8 cellular contexts compared by ENCODE assay signal in the genomic region with DNA sequence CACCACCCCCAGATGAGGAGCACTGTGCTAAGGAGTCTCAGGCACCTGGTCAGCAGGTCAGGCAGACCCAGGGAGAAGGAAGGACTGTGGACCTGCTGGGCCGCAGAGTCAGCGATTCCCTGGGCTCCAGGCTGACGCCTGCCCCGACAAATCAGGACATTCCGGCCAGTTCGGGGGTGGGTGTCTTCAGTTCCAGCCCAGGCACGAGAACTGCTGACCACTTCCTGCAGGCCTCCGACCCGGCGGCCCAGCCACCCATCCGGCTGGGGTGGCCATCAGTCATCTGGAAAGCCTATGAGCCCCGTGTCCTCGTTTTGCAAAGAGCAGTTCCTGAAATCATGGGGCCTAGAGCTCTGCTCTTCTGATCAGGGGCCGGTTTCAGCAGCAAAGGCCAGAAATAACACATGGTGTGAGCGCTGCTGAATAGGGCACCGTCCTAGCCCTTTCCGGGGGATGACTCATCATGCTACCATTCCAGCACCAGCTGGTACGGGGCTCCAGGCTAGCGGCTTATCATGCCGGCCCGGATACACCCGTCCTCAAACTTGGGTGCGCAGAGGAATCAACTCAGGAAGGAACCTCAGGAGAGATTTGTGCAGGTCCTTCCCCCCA. TPM values are rescaled to one million over a fixed set of nuclear protein-coding genes. Genes with fewer than 3 reads are reported as not detected.
DNase-seq lines count a peak whose midpoint lies in the region; ATAC-seq and TF ChIP-seq lines count a peak whose summit lies in the region.

No MANE protein-coding gene starts in this region.

- H3K27me3 ChIP-seq in trophoblast cell (ENCODE audit: insufficient read depth, low read length): no peaks in the 10 kb centered on the region
- H3K27me3 ChIP-seq in BE2C: no peaks in the 10 kb centered on the region

- H3K4ac ChIP-seq in trophoblast cell (ENCODE audit: low read depth, low read length): no peak overlapping the region

- no peaks in the 10 kb centered on the region for H3K36me3 ChIP-seq in trophoblast cell (ENCODE audit: control insufficient read depth in 1 of 2, insufficient read depth in 2 of 2, low read length in 2 of 2)
- no peaks in the 10 kb centered on the region for H3K36me3 ChIP-seq in BE2C

- peak; percentile 9 for DNase-seq in AG10803 (ENCODE audit: low read depth)
- DNase-seq in RPMI7951 (ENCODE audit: low read depth): peak; percentile 96
- peak; percentile 92 for DNase-seq in fibroblast of villous mesenchyme (ENCODE audit: low read depth)
- DNase-seq in trophoblast cell: peak; percentile 66 to 83
- no peak for DNase-seq in D341Med (ENCODE audit: low spot score)
- DNase-seq in BE2C: no peak
- DNase-seq in COLO829 (ENCODE audit: low spot score): no peak

- peaks cover 21% of the 10 kb centered on the region for H3K79me1 ChIP-seq in trophoblast cell (ENCODE audit: low read length)

- H3K9ac ChIP-seq in trophoblast cell (ENCODE audit: low read length): no peak overlapping the region

- peak overlapping the region; percentile 53 for H4K91ac ChIP-seq in trophoblast cell (ENCODE audit: low read depth, low read length)

- peak overlapping the region; percentile 70 for H4K8ac ChIP-seq in trophoblast cell (ENCODE audit: low read depth, low read length)

- peak overlapping the region; percentile 53 for H2AK5ac ChIP-seq in trophoblast cell (ENCODE audit: low read length)

- no CpG with 5 or more reads among the region's 23 CpGs for WGBS in trophoblast cell (ENCODE audit: extremely low coverage, insufficient coverage, insufficient read length)

- H3K14ac ChIP-seq in trophoblast cell (ENCODE audit: low read length): peak overlapping the region; percentile 46

- peak overlapping the region; percentile 6 for H2AFZ ChIP-seq in trophoblast cell (ENCODE audit: insufficient read depth, low read length, poor library complexity)

- peak overlapping the region; percentile 33 for H3K18ac ChIP-seq in trophoblast cell (ENCODE audit: low read length)

- no peaks in the 10 kb centered on the region for H3K79me2 ChIP-seq in trophoblast cell (ENCODE audit: control insufficient read depth, insufficient read depth, low read length, poor library complexity)

- H2BK12ac ChIP-seq in trophoblast cell (ENCODE audit: low read length): peak overlapping the region; percentile 51

- H3K27ac ChIP-seq in trophoblast cell (ENCODE audit: low read depth, low read length): peak overlapping the region; percentile 16

- H3K4me2 ChIP-seq in trophoblast cell (ENCODE audit: low read length): no peak overlapping the region

- peaks cover 3% of the 10 kb centered on the region for H3K9me3 ChIP-seq in trophoblast cell (ENCODE audit: insufficient read depth, low read depth, low read length)
- no peaks in the 10 kb centered on the region for H3K9me3 ChIP-seq in BE2C

- H3K4me3 ChIP-seq in AG10803 (ENCODE audit: low read length): no peak overlapping the region
- H3K4me3 ChIP-seq in fibroblast of villous mesenchyme (ENCODE audit: low read depth, low read length): no peak overlapping the region
- H3K4me3 ChIP-seq in trophoblast cell (ENCODE audit: low read depth, low read length): no peak overlapping the region
- no peak overlapping the region for H3K4me3 ChIP-seq in BE2C (ENCODE audit: low read depth, low read length)

- ATAC-seq in GM21786 (IDR thresholded peaks at IDR 0.05; ENCODE audit: unreplicated experiment): peak; percentile 48

- H4K12ac ChIP-seq in trophoblast cell (ENCODE audit: low read depth, low read length): no peak overlapping the region

- H3K4me1 ChIP-seq in trophoblast cell (ENCODE audit: control insufficient read depth in 1 of 2, insufficient read depth in 2 of 2, low read length in 2 of 2) (peaks cover 27 to 34% of the 10 kb centered on the region in 2 experiments), BE2C (peaks cover 8% of the 10 kb centered on the region)

- peak overlapping the region; percentile 64 for H2BK120ac ChIP-seq in trophoblast cell (ENCODE audit: insufficient read depth, low read length, poor library complexity)

- TF ChIP-seq CTCF in AG10803 (conservative IDR thresholded peaks at IDR 0.05; ENCODE audit: low read length): no peak
- TF ChIP-seq CTCF in fibroblast of villous mesenchyme (IDR thresholded peaks at IDR 0.05; ENCODE audit: insufficient read depth, low read depth, low read length): no peak
- no peak for TF ChIP-seq CTCF in BE2C (IDR thresholded peaks at IDR 0.05; ENCODE audit: low read depth, low read length)

- H3K23ac ChIP-seq in trophoblast cell (ENCODE audit: low read length): no peak overlapping the region

- H2BK5ac ChIP-seq in trophoblast cell (ENCODE audit: low read depth, low read length, poor library complexity): peak overlapping the region; percentile 50

RNA-seq across cellular contexts. Expression of a gene that starts 7.8 kb away (rescaled TPM):
- 6.6 and 8.9 TPM in 2 replicates for total RNA-seq in RPMI7951 (2014; rRNA removed; shearing (Covaris generic))
- total RNA-seq in fibroblast of villous mesenchyme: 3.9 and 13.9 TPM in 2 replicates
- polyA plus RNA-seq in trophoblast cell (2013): 12.8 and 13.1 TPM in 2 replicates
- polyA plus RNA-seq in BE2C (2012; ENCODE audit: insufficient read depth, insufficient read length, low read depth): 43.1 TPM

RNA-seq across cellular contexts. Expression of a gene that starts 32.6 kb away (rescaled TPM):
- under 0.01 and 0.29 TPM in 2 replicates for total RNA-seq in RPMI7951 (2014; rRNA removed; shearing (Covaris generic))
- under 0.01 TPM in 1 of 2 replicates, not detected in the other for total RNA-seq in fibroblast of villous mesenchyme
- polyA plus RNA-seq in trophoblast cell (2013): 3.0 and 3.2 TPM in 2 replicates
- 10.1 TPM for polyA plus RNA-seq in BE2C (2012; ENCODE audit: insufficient read depth, insufficient read length, low read depth)

Comparison
In these comparisons a context has a peak if more than half of its experiments do, and no peak if none do; other contexts are left out.
1. DNase-seq: peak in AG10803 (single experiment), RPMI7951 (single experiment), fibroblast of villous mesenchyme (single experiment) and trophoblast cell (2 of 2); none in D341Med (single experiment), BE2C (single experiment) and COLO829 (single experiment).